In the genomic region with DNA sequence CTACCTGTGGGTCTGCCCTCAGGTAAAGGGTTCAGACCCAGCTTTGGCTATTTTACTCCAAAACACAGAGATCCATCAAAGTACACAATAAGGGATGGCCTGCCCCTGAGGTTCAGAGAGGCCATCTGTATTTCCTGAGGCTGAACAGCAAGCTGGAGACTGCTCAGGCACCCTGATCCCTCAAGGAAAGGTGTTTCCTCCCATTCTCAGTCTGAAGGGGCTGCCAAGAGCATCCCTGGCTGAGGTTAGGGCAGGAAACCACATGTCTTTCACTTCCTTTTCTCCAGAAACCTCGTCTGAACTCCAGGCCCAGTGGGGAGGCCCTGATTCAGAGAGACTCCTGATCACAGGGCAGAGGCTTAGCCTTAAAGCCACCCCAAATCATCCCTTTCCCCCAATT, we compare ENCODE assay signal across 8 cellular contexts. TPM values are rescaled to one million over a fixed set of nuclear protein-coding genes. Genes with fewer than 3 reads are reported as not detected.
DNase-seq lines count a peak whose midpoint lies in the region; ATAC-seq, FAIRE-seq and TF ChIP-seq lines count a peak whose summit lies in the region.

No MANE protein-coding gene starts in this region.

- H3K27me3 Mint-ChIP-seq in natural killer cell treated with Interleukin-12 subunit alpha and Interleukin-12 subunit beta and Interleukin-15 and Interleukin-18, amount 100 ng/mL, for 72 hours: no peaks in the 10 kb centered on the region

- TF ChIP-seq POLR2A in GM12891 (IDR thresholded peaks at IDR 0.05; ENCODE audit: low read depth, low read length): no peak

- H3K4me1 Mint-ChIP-seq in natural killer cell treated with Interleukin-12 subunit alpha and Interleukin-12 subunit beta and Interleukin-15 and Interleukin-18, amount 100 ng/mL, for 72 hours (ENCODE audit: low read depth in 2 of 2): peaks cover 8 to 13% of the 10 kb centered on the region in 2 donors

- no peak for ATAC-seq in natural killer cell treated with Interleukin-12 subunit alpha and Interleukin-12 subunit beta and Interleukin-15 and Interleukin-18, amount 100 ng/mL, for 72 hours
- no peak for ATAC-seq in GM18858 (IDR thresholded peaks at IDR 0.05; ENCODE audit: unreplicated experiment)

- no peaks in the 10 kb centered on the region for H3K9me3 Mint-ChIP-seq in natural killer cell treated with Interleukin-12 subunit alpha and Interleukin-12 subunit beta and Interleukin-15 and Interleukin-18, amount 100 ng/mL, for 72 hours

- peak overlapping the region; percentile 20 for H3K27ac ChIP-seq in cingulate gyrus (ENCODE audit: low read depth, low read length)

- peak overlapping the region; percentile 77 for H3K4me3 Mint-ChIP-seq in natural killer cell treated with Interleukin-12 subunit alpha and Interleukin-12 subunit beta and Interleukin-15 and Interleukin-18, amount 100 ng/mL, for 72 hours

- peak; percentile 60 for FAIRE-seq in GM12891 (lab: Jason Lieb, UNC)

- H3K27ac Mint-ChIP-seq in natural killer cell treated with Interleukin-12 subunit alpha and Interleukin-12 subunit beta and Interleukin-15 and Interleukin-18, amount 100 ng/mL, for 72 hours: peak overlapping the region in 1 of 2 donors; percentile 57

- peak; percentile 44 for DNase-seq in GM12891 (ENCODE audit: insufficient read length, low spot score)
- peak; percentile 91 for DNase-seq in MV-4-11 (lab: John Stamatoyannopoulos, UW)
- DNase-seq in natural killer cell treated with Interleukin-12 subunit alpha and Interleukin-12 subunit beta and Interleukin-15 and Interleukin-18, amount 100 ng/mL, for 72 hours (ENCODE audit: low spot score): no peak
- DNase-seq in NCI-H345 treated with DMSO at 0.1 percent for 48 hours (lab: John Stamatoyannopoulos, UW; ENCODE audit: unreplicated experiment): no peak
- DNase-seq in AG08396 (ENCODE audit: low spot score): no peak
- DNase-seq in cerebellar cortex (ENCODE audit: low spot score): no peak

- no peaks in the 10 kb centered on the region for H3K36me3 Mint-ChIP-seq in natural killer cell treated with Interleukin-12 subunit alpha and Interleukin-12 subunit beta and Interleukin-15 and Interleukin-18, amount 100 ng/mL, for 72 hours

TF ChIP-seq in GM12891, 5 proteins besides CTCF, POLR2A, EP300 and RAD21:
- no peak for TF ChIP-seq POU2F2 (IDR thresholded peaks at IDR 0.05; ENCODE audit: low read depth, low read length)
- no peak for TF ChIP-seq POLR2AphosphoS5 (IDR thresholded peaks at IDR 0.05; ENCODE audit: low read depth, low read length)
- TF ChIP-seq SPI1 (IDR thresholded peaks at IDR 0.05; ENCODE audit: low read depth, low read length): peak; percentile 98
- no peak for TF ChIP-seq TAF1 (IDR thresholded peaks at IDR 0.05; ENCODE audit: low read depth, low read length)
- TF ChIP-seq PAX5 (IDR thresholded peaks at IDR 0.05; ENCODE audit: insufficient read depth, low read length, severe bottlenecking): no peak

RNA-seq across cellular contexts. Expression of gene RILPL1, which starts 1.5 kb away (rescaled TPM):
- polyA plus RNA-seq in GM12891 (2012; ENCODE audit: low read depth, missing spikeins): 1.6 TPM
- 1 to 10 TPM; 2.1 to 2.6 TPM for total RNA-seq in natural killer cell treated with Interleukin-12 subunit alpha and Interleukin-12 subunit beta and Interleukin-15 and Interleukin-18, amount 100 ng/mL, for 72 hours

RNA-seq across cellular contexts. Expression of gene TMED2, which starts 52.3 kb away (rescaled TPM):
- polyA plus RNA-seq in GM12891 (2012; ENCODE audit: low read depth, missing spikeins): 80.7 TPM
- 100 to 1,000 TPM; 225 to 270 TPM for total RNA-seq in natural killer cell treated with Interleukin-12 subunit alpha and Interleukin-12 subunit beta and Interleukin-15 and Interleukin-18, amount 100 ng/mL, for 72 hours

Comparison
In these comparisons a context has a peak if more than half of its experiments do, and no peak if none do; other contexts are left out.
1. DNase-seq: peak in GM12891 (single experiment) and MV-4-11 (single experiment); none in natural killer cell treated with Interleukin-12 subunit alpha and Interleukin-12 subunit beta and Interleukin-15 and Interleukin-18, amount 100 ng/mL, for 72 hours (single experiment), NCI-H345 treated with DMSO at 0.1 percent for 48 hours (single experiment), AG08396 (single experiment) and cerebellar cortex (single experiment).